Comparison of ENCODE assay signal across 1 cellular context in the genomic region with DNA sequence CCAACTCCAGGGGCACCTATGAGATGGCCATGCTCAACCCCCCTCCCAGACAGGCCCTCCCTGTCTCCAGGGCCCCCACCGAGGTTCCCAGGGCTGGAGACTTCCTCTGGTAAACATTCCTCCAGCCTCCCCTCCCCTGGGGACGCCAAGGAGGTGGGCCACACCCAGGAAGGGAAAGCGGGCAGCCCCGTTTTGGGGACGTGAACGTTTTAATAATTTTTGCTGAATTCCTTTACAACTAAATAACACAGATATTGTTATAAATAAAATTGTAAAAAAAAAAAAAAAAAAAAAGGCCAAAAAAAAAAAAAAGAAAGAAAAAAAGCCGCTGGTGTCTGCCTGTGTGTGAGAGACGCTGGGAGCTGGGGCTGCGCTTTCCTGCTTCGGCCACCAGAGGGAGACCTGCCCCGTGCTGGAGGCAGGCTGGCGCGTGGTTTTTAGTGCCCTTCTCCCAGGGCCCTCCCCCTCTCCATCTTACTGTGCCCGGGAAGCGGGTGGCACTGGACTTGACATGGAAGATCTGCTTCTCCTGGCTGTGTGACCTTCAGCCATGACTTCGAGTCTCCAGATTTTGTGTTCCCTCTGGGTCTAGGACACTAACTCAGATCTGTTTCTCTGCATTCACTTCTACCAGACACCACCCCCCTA.
TF ChIP-seq lines count a peak whose summit lies in the region.

No MANE protein-coding gene starts in this region.

TF ChIP-seq in HCT116, 20 proteins besides CTCF, POLR2A, EP300 and RAD21:
- TF ChIP-seq POLR2AphosphoS5 (IDR thresholded peaks at IDR 0.05; ENCODE audit: low read depth, low read length) (peak; percentile 16; the same call in 1 of the 2 replicates), ZNF274 (IDR thresholded peaks at IDR 0.05; ENCODE audit: low read depth, low read length) (no peak), FOSL1 (IDR thresholded peaks at IDR 0.05; ENCODE audit: low read depth) (no peak), ELF1 (IDR thresholded peaks at IDR 0.05; ENCODE audit: borderline replicate concordance, low read depth) (no peak), YY1 (IDR thresholded peaks at IDR 0.05; ENCODE audit: extremely low read depth, insufficient replicate concordance, low read depth, low read length) (peak; percentile 22)
- TF ChIP-seq, protein P1, sequence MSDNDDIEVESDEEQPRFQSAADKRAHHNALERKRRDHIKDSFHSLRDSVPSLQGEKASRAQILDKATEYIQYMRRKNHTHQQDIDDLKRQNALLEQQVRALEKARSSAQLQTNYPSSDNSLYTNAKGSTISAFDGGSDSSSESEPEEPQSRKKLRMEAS (IDR thresholded peaks at IDR 0.05): peak; percentile 83
- TF ChIP-seq, protein P2, sequence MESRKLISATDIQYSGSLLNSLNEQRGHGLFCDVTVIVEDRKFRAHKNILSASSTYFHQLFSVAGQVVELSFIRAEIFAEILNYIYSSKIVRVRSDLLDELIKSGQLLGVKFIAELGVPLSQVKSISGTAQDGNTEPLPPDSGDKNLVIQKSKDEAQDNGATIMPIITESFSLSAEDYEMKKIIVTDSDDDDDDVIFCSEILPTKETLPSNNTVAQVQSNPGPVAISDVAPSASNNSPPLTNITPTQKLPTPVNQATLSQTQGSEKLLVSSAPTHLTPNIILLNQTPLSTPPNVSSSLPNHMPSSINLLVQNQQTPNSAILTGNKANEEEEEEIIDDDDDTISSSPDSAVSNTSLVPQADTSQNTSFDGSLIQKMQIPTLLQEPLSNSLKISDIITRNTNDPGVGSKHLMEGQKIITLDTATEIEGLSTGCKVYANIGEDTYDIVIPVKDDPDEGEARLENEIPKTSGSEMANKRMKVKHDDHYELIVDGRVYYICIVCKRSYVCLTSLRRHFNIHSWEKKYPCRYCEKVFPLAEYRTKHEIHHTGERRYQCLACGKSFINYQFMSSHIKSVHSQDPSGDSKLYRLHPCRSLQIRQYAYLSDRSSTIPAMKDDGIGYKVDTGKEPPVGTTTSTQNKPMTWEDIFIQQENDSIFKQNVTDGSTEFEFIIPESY (IDR thresholded peaks at IDR 0.05; ENCODE audit: extremely low read depth, insufficient replicate concordance, low read length): no peak
